In genomic region chr5:54227109-54227508, GRCh38 we compare ENCODE assay signal across 27 cellular contexts.
"Had no signal": no experiment of that assay in that cellular context is flagged by ENCODE, and none has a peak within 500 bp of the region (broad histone marks: within the 10 kb centered on the region; RNA-seq: fewer than 3 reads in every experiment).

No MANE protein-coding gene starts in this region.

- DNase-seq: cerebellar nuclear complex; cortex of kidney; effector memory CD8-positive, alpha-beta T cell; gastrocnemius medialis; head of caudate nucleus; kidney; left cardiac atrium; left lung; mesendoderm; midbrain; naive thymus-derived CD4-positive, alpha-beta T cell; nephron progenitor cell; nucleus accumbens; stimulated activated CD4-positive, alpha-beta T cell treated with anti-CD3 and anti-CD28 coated beads, Interleukin-12 subunit alpha, Interleukin-12 subunit beta, amount 100 ng/mL, for 4 hours; stimulated activated CD4-positive, alpha-beta T cell treated with anti-CD3 and anti-CD28 coated beads, Interleukin-1b, Interleukin-23, amount 100 ng/mL, for 48 hours; stimulated activated CD4-positive, alpha-beta T cell treated with anti-CD3 and anti-CD28 coated beads, Interleukin-4, amount 100 ng/mL, for 1 hour; stimulated activated CD8-positive, alpha-beta memory T cell treated with anti-CD3 and anti-CD28 coated beads, Interleukin-4, amount 100 ng/mL, for 48 hours; stimulated activated naive CD4-positive, alpha-beta T cell treated with Interleukin-2 at 50 U/mL for 16 hours; stomach; thyroid gland had no signal

- H3K9me3 ChIP-seq: gastrocnemius medialis, left lung, prostate gland, right atrium auricular region, stomach, thyroid gland had no signal

- ATAC-seq: effector memory CD8-positive, alpha-beta T cell; gastrocnemius medialis; left cardiac atrium; left lung; naive thymus-derived CD4-positive, alpha-beta T cell; sciatic nerve had no signal

- H3K27ac Mint-ChIP-seq: naive thymus-derived CD4-positive, alpha-beta T cell; nephron progenitor cell; type B pancreatic cell had no signal

- H3K36me3 ChIP-seq: gastrocnemius medialis, left lung, prostate gland, right atrium auricular region, stomach, thyroid gland had no signal

- H3K9me3 Mint-ChIP-seq: effector memory CD8-positive, alpha-beta T cell had no signal

- FAIRE-seq: endometrium, kidney had no signal

- H3K27me3 Mint-ChIP-seq: effector memory CD8-positive, alpha-beta T cell had no signal

- H3K4me1 ChIP-seq: prostate gland had no signal

- H2AFZ ChIP-seq: hepatocyte had no signal

- H3K4me3 ChIP-seq: gastrocnemius medialis, hepatocyte, left lung, prostate gland, right atrium auricular region, smooth muscle cell, stomach, thyroid gland had no signal

- H3K4me3 Mint-ChIP-seq: effector memory CD8-positive, alpha-beta T cell; naive thymus-derived CD4-positive, alpha-beta T cell; nephron progenitor cell; type B pancreatic cell had no signal

- H3K27ac ChIP-seq: gastrocnemius medialis, hepatocyte, left lung, prostate gland, right atrium auricular region, stomach, thyroid gland had no signal

- H3K27me3 ChIP-seq: gastrocnemius medialis, hepatocyte, left lung, right atrium auricular region, stomach, thyroid gland had no signal

- H3K4me2 ChIP-seq: hepatocyte, smooth muscle cell had no signal
